Comparison of ENCODE assay signal across 6 cellular contexts in genomic region chr4:110359076-110359475, GRCh38.
"Had no signal": no experiment of that assay in that cellular context is flagged by ENCODE, and none has a peak within 500 bp of the region (broad histone marks: within the 10 kb centered on the region; RNA-seq: fewer than 3 reads in every experiment).

No MANE protein-coding gene starts in this region.

- H3K27ac ChIP-seq: HL-60 had no signal

- H3K27ac Mint-ChIP-seq: GM23338, H9, IgD-negative memory B cell had no signal

- H3K36me3 Mint-ChIP-seq: IgD-negative memory B cell had no signal

- H2AFZ ChIP-seq: GM23338 had no signal

- DNase-seq: H9, HCEC 1CT, KBM-7 had no signal

- H3K27me3 Mint-ChIP-seq: IgD-negative memory B cell had no signal

- H3K4me3 ChIP-seq: GM23338 had no signal

- H3K4me1 Mint-ChIP-seq: GM23338, H9 had no signal

- H3K9me3 Mint-ChIP-seq: GM23338, H9, IgD-negative memory B cell had no signal

- H3K4me3 Mint-ChIP-seq: GM23338, H9, IgD-negative memory B cell had no signal

- H3K4me2 ChIP-seq: GM23338 had no signal
